8 cellular contexts compared by ENCODE assay signal in the genomic region with DNA sequence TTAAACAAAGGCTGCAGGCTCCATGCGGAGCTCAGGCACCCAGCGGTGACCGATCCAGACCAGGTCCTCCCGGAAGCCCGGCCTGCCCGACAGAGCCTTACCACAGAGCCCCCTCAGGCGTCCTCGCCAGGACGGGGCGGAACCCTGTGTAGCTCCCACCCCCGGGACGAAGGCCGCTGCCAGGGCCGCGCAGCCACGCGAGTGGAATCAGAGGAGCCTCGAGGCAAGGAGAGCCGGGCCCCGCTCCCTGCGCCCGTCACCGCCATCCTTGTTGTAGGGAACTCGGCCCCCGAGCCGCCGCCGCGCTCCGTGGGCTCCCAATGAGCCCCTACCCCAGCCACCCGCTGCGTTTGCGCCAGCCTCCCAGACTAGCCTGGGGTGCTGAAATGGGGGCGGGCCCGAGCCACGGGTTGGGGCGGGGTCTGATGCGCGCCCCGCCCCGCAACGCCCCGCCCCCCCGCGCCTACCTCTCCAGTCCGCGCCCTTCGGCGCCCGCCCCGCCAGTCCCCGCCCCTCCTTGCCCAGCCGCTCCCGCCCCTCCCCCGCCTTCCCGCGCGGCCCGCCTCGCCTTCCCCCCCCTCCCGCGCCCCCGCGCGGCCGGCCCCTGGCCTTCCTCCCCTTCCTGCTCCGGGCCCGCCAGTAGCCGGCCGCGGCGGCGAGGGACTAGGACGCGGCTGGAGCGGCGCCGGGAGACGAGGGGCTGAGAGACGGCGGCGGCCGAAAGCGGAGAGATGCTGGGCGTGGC. TPM values are rescaled to one million over a fixed set of nuclear protein-coding genes. Genes with fewer than 3 reads are reported as not detected.
DNase-seq lines count a peak whose midpoint lies in the region; ATAC-seq and TF ChIP-seq lines count a peak whose summit lies in the region.

A gene with protein sequence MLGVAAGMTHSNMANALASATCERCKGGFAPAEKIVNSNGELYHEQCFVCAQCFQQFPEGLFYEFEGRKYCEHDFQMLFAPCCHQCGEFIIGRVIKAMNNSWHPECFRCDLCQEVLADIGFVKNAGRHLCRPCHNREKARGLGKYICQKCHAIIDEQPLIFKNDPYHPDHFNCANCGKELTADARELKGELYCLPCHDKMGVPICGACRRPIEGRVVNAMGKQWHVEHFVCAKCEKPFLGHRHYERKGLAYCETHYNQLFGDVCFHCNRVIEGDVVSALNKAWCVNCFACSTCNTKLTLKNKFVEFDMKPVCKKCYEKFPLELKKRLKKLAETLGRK (plus strand): TSS at position 639 of the 745 bp plus-strand sequence. CDS start 93 bp downstream, at position 732.

- H3K4me1 Mint-ChIP-seq in CD14-positive monocyte, result peaks cover 43% of the 10 kb centered on the region
- H3K4me1 Mint-ChIP-seq in activated CD4-positive, alpha-beta memory T cell treated with anti-CD3 and anti-CD28 coated beads, Interleukin-2, amount 10 ng/mL, durations not matched to agents 7 days and 5 days, result peaks cover 47% of the 10 kb centered on the region

- peak within 1 kb of the TSS; percentile 85 to 93 (median 91) for H3K27ac Mint-ChIP-seq in CD14-positive monocyte
- H3K27ac Mint-ChIP-seq in activated CD4-positive, alpha-beta memory T cell treated with anti-CD3 and anti-CD28 coated beads, Interleukin-2, amount 10 ng/mL, durations not matched to agents 7 days and 5 days, result peak within 1 kb of the TSS; percentile 91

- H3K9ac ChIP-seq in duodenal mucosa (ENCODE audit: low read depth in 1 of 2, low read length in 2 of 2), result peak within 1 kb of the TSS; percentile 84

- no peaks in the 10 kb centered on the region for H3K36me3 ChIP-seq in duodenal mucosa (ENCODE audit: control insufficient read depth in 1 of 2, insufficient read depth in 2 of 2, low read length in 2 of 2)
- no peaks in the 10 kb centered on the region for H3K36me3 ChIP-seq in lower lobe of right lung

- H3K9me3 Mint-ChIP-seq in CD14-positive monocyte, result peaks cover 0 to 2% (median 0%) of the 10 kb centered on the region in 7 donors
- no peaks in the 10 kb centered on the region for H3K9me3 Mint-ChIP-seq in activated CD4-positive, alpha-beta memory T cell treated with anti-CD3 and anti-CD28 coated beads, Interleukin-2, amount 10 ng/mL, durations not matched to agents 7 days and 5 days

- H3K4me1 ChIP-seq in duodenal mucosa (ENCODE audit: control insufficient read depth in 1 of 2, insufficient read depth in 2 of 2, low read length in 2 of 2) (peaks cover 4 to 18% of the 10 kb centered on the region in 2 donors), lower lobe of right lung (peaks cover 19% of the 10 kb centered on the region)

- H3K9me3 ChIP-seq in duodenal mucosa (ENCODE audit: control insufficient read depth in 1 of 2, low read length in 2 of 2) (no peaks in the 10 kb centered on the region), lower lobe of right lung (no peaks in the 10 kb centered on the region)

- H3K27me3 Mint-ChIP-seq in CD14-positive monocyte (ENCODE audit: low read depth in 3 of 3), result peaks cover 0 to 1% (median 1%) of the 10 kb centered on the region in 3 donors
- H3K27me3 Mint-ChIP-seq in activated CD4-positive, alpha-beta memory T cell treated with anti-CD3 and anti-CD28 coated beads, Interleukin-2, amount 10 ng/mL, durations not matched to agents 7 days and 5 days, result no peaks in the 10 kb centered on the region

- ATAC-seq in GM19324 (IDR thresholded peaks at IDR 0.05; ENCODE audit: low FRiP score, unreplicated experiment), result peak; percentile 92
- ATAC-seq in HG03460 (IDR thresholded peaks at IDR 0.05; ENCODE audit: unreplicated experiment), result peak; percentile 83
- ATAC-seq in lower lobe of right lung, result peak; percentile 97 to 98

- TF ChIP-seq CTCF in CD14-positive monocyte (IDR thresholded peaks at IDR 0.05), result no peak
- TF ChIP-seq CTCF in lower lobe of right lung (IDR thresholded peaks at IDR 0.05), result no peak

- H3K27me3 ChIP-seq in duodenal mucosa (ENCODE audit: control insufficient read depth in 1 of 2, insufficient read depth in 2 of 2, low read length in 2 of 2), result no peaks in the 10 kb centered on the region
- H3K27me3 ChIP-seq in lower lobe of right lung (ENCODE audit: low read depth), result no peaks in the 10 kb centered on the region

- POLR2A ChIA-PET in activated CD4-positive, alpha-beta memory T cell treated with anti-CD3 and anti-CD28 coated beads, Interleukin-2, amount 10 ng/mL, durations not matched to agents 7 days and 5 days (lab: Charles Lee), result interaction anchor here (0.5 to 3.4 kb wide), 13 partner anchors 33 to 256 kb away, joined by 3 to 34 read pairs (median 3); partner anchors contain the start of gene GCC2

- peak within 1 kb of the TSS; percentile 94 to 98 for H3K4me3 Mint-ChIP-seq in CD14-positive monocyte
- H3K4me3 Mint-ChIP-seq in activated CD4-positive, alpha-beta memory T cell treated with anti-CD3 and anti-CD28 coated beads, Interleukin-2, amount 10 ng/mL, durations not matched to agents 7 days and 5 days, result peak within 1 kb of the TSS; percentile 94

- H3K27ac ChIP-seq in duodenal mucosa (ENCODE audit: low read depth, low read length) (peak within 1 kb of the TSS; percentile 89), lower lobe of right lung (peak within 1 kb of the TSS; percentile 96)

- CTCF ChIA-PET in activated CD4-positive, alpha-beta memory T cell treated with anti-CD3 and anti-CD28 coated beads, Interleukin-2, amount 10 ng/mL, durations not matched to agents 7 days and 5 days (lab: Charles Lee), result interaction anchor here (0.7 to 1.5 kb wide), 6 partner anchors 33 to 102 kb away, joined by 3 to 5 read pairs (median 4); no protein-coding TSS in a partner anchor

- H3K36me3 Mint-ChIP-seq in CD14-positive monocyte, result peaks cover 2 to 5% of the 10 kb centered on the region in 2 donors
- peaks cover 4% of the 10 kb centered on the region for H3K36me3 Mint-ChIP-seq in activated CD4-positive, alpha-beta memory T cell treated with anti-CD3 and anti-CD28 coated beads, Interleukin-2, amount 10 ng/mL, durations not matched to agents 7 days and 5 days (ENCODE audit: low read depth)

- intact Hi-C loops in CD14-positive monocyte (cut with micrococcal nuclease), result loop anchor here (5.0 to 10.0 kb wide), 3 partner anchors 48 to 89 kb away; partner anchors contain the start of gene GCC2 (in 2 of the 2)
- intact Hi-C loops in lower lobe of right lung (cut with DNase I), result no loop called here

- H3K4me3 ChIP-seq in duodenal mucosa (ENCODE audit: low read depth in 1 of 2, low read length in 2 of 2), result peak within 1 kb of the TSS; percentile 85 to 90
- H3K4me3 ChIP-seq in lower lobe of right lung, result peak within 1 kb of the TSS; percentile 88

- DNase-seq in CD14-positive monocyte (ENCODE audit: low spot score), result peak; percentile 90
- peak; percentile 95 for DNase-seq in NCI-H82 (lab: John Stamatoyannopoulos, UW)
- DNase-seq in activated CD4-positive, alpha-beta memory T cell treated with anti-CD3 and anti-CD28 coated beads, Interleukin-2, amount 10 ng/mL, durations not matched to agents 7 days and 5 days, result peak; percentile 89
- DNase-seq in lower lobe of right lung, result peak; percentile 95
- peak; percentile 65 to 80 (median 79) for DNase-seq in stimulated activated CD4-positive, alpha-beta T cell treated with anti-CD3 and anti-CD28 coated beads, TNF-alpha, amount 100 ng/mL, for 1 hour (ENCODE audit: low read depth in 3 of 3, low spot score in 1 of 3)

RNA-seq across cellular contexts. Expression of the gene that starts here (rescaled TPM):
- 100 to 1,000 TPM; 124 to 130 TPM for polyA plus RNA-seq in CD14-positive monocyte
- total RNA-seq in activated CD4-positive, alpha-beta memory T cell treated with anti-CD3 and anti-CD28 coated beads, Interleukin-2, amount 10 ng/mL, durations not matched to agents 7 days and 5 days, result 100 to 1,000 TPM; 129 to 136 TPM
- total RNA-seq in lower lobe of right lung, result 85.5 TPM

Comparison
In these comparisons a context has a peak if more than half of its experiments do, and no peak if none do; other contexts are left out.
1. Peak in every context shown above with its lines: DNase-seq, ATAC-seq, H3K4me3 ChIP-seq and H3K27ac ChIP-seq.